Comparison of ENCODE assay signal across 13 cellular contexts in genomic region chr14:102185360-102185759, GRCh38. TPM values are rescaled to one million over a fixed set of nuclear protein-coding genes. Genes with fewer than 3 reads are reported as not detected.
DNase-seq lines count a peak whose midpoint lies in the region; ATAC-seq, FAIRE-seq and TF ChIP-seq lines count a peak whose summit lies in the region.
"Had no signal": no experiment of that assay in that cellular context is flagged by ENCODE, and none has a peak within 500 bp of the region (broad histone marks: within the 10 kb centered on the region; RNA-seq: fewer than 3 reads in every experiment).

No MANE protein-coding gene starts in this region.

- no peak for TF ChIP-seq EP300 in A549 (IDR thresholded peaks at IDR 0.05)

- H3K4me3 ChIP-seq in A549 (peak overlapping the region; percentile 13; the same call in 1 of the 3 replicates), HEK293 (ENCODE audit: low read depth, low read length) (no peak overlapping the region)
- H3K4me3 ChIP-seq: prostate gland had no signal

- H3K27ac ChIP-seq in A549 (peak overlapping the region; percentile 79 to 81), HEK293 (ENCODE audit: extremely low read depth, low read depth, low read length) (no peak overlapping the region)
- H3K27ac ChIP-seq: prostate gland had no signal

- DNase-seq in A549 (ENCODE audit: low read depth in 1 of 2, low spot score in 1 of 2) (peak; percentile 82 to 88), SW480 (ENCODE audit: low spot score) (peak; percentile 90), left colon (peak in 1 of 2 donors; percentile 15), NCI-H2081 treated with DMSO at 0.1 percent for 48 hours (lab: John Stamatoyannopoulos, UW) (no peak)
- DNase-seq: AML-193, GOT3, Right ventricle myocardium superior had no signal

- H3K36me3 ChIP-seq in HEK293 (ENCODE audit: control insufficient read depth in 2 of 2, insufficient read depth in 1 of 2, low read length in 2 of 2) = no peaks in the 10 kb centered on the region; a peak in 1 of 3 replicates
- H3K36me3 ChIP-seq: prostate gland had no signal

- 7% methylated on average over 8 of the region's 8 CpGs for WGBS in A549 (ENCODE audit: missing lambda C conversion rate)

- no peak for TF ChIP-seq CTCF in A549 (IDR thresholded peaks at IDR 0.05)
- no peak for TF ChIP-seq CTCF in HEK293 (tag by site-specific recombination; IDR thresholded peaks at IDR 0.05)

- POLR2A ChIA-PET in A549 (lab: Yijun Ruan, JAX) = no interaction called here
- POLR2A ChIA-PET in HEK293 (lab: Yijun Ruan, JAX) = no interaction called here

- CTCF ChIA-PET in A549 (lab: Yijun Ruan, JAX) = no interaction called here
- CTCF ChIA-PET in HEK293 (lab: Yijun Ruan, JAX) = interaction anchor here (1.3 kb wide), 1 partner anchor 27 kb away, joined by 3 read pairs; no protein-coding TSS in a partner anchor

- ATAC-seq in A549 (peak; percentile 83 to 95), left colon (peak; percentile 94), HG02938 (IDR thresholded peaks at IDR 0.05; ENCODE audit: unreplicated experiment) (no peak), HG02870 (IDR thresholded peaks at IDR 0.05; ENCODE audit: unreplicated experiment) (no peak), GM18907 (IDR thresholded peaks at IDR 0.05; ENCODE audit: unreplicated experiment) (no peak)

- FAIRE-seq in A549 (lab: Jason Lieb, UNC) = no peak
- FAIRE-seq: TTC549 had no signal

- peaks cover 61% of the 10 kb centered on the region for H3K4me1 ChIP-seq in A549
- peaks cover 37% of the 10 kb centered on the region for H3K4me1 ChIP-seq in HEK293 (ENCODE audit: control insufficient read depth, insufficient read depth, low read length)
- H3K4me1 ChIP-seq: prostate gland had no signal

- H3K4me2 ChIP-seq in A549 = peak overlapping the region; percentile 69

- H3K9me3 ChIP-seq in A549 = no peaks in the 10 kb centered on the region
- H3K9me3 ChIP-seq in HEK293 (ENCODE audit: control insufficient read depth, insufficient read depth, low read depth, low read length) = no peaks in the 10 kb centered on the region
- H3K9me3 ChIP-seq: prostate gland had no signal

- intact Hi-C loops in left colon (cut with DNase I, micrococcal nuclease) = no loop called here

- TF ChIP-seq RAD21 in A549 (conservative IDR thresholded peaks at IDR 0.05 in 1 of 2, IDR thresholded peaks at IDR 0.05 in 1 of 2) = peak; percentile 26 to 29; a peak in 2 of 5 replicates

- no peak for TF ChIP-seq POLR2A in A549 (IDR thresholded peaks at IDR 0.05; ENCODE audit: low read length)

TF ChIP-seq in A549, 52 proteins besides CTCF, POLR2A, EP300 and RAD21:
- no peak for TF ChIP-seq JUNB (IDR thresholded peaks at IDR 0.05)
- peak; percentile 37 to 54; a peak in 2 of 5 replicates for TF ChIP-seq JUN (IDR thresholded peaks at IDR 0.05)
- TF ChIP-seq EHMT2 (IDR thresholded peaks at IDR 0.05; ENCODE audit: low read depth) = no peak
- TF ChIP-seq GATA3 (IDR thresholded peaks at IDR 0.05; ENCODE audit: borderline replicate concordance) = peak; percentile 52; the same call in 1 of the 2 replicates
- peak; percentile 80 for TF ChIP-seq MAX (IDR thresholded peaks at IDR 0.05)
- TF ChIP-seq CEBPB (IDR thresholded peaks at IDR 0.05) = peak; percentile 57 to 75; a peak in 3 of 4 replicates
TF ChIP-seq in A549: peak in this region for 4.

TF ChIP-seq in HEK293, 187 proteins besides CTCF, POLR2A, EP300 and RAD21 (continues in another document):
- TF ChIP-seq ZNF221 (tag by site-specific recombination; IDR thresholded peaks at IDR 0.05; ENCODE audit: borderline replicate concordance) (no peak), ZNF416 (tag by site-specific recombination; IDR thresholded peaks at IDR 0.05) (no peak), ZNF292 (tag by site-specific recombination; IDR thresholded peaks at IDR 0.05; ENCODE audit: borderline replicate concordance, low read depth) (no peak), ZNF670 (tag by site-specific recombination; IDR thresholded peaks at IDR 0.05; ENCODE audit: low read depth) (no peak), WT1 (tag by site-specific recombination; IDR thresholded peaks at IDR 0.05) (no peak), ZNF112 (tag by site-specific recombination; IDR thresholded peaks at IDR 0.05) (no peak), GLIS1 (tag by site-specific recombination; IDR thresholded peaks at IDR 0.05) (no peak), ZSCAN30 (tag by site-specific recombination; IDR thresholded peaks at IDR 0.05) (no peak), ZNF155 (tag by site-specific recombination; IDR thresholded peaks at IDR 0.05) (no peak), ZNF324 (tag by site-specific recombination; IDR thresholded peaks at IDR 0.05) (no peak), BCL6B (tag by site-specific recombination; IDR thresholded peaks at IDR 0.05) (no peak), ZNF558 (tag by site-specific recombination; IDR thresholded peaks at IDR 0.05) (no peak), ZBTB17 (tag by site-specific recombination; IDR thresholded peaks at IDR 0.05) (0 out of 2 replicates have a peak, but pooled peaks have one; percentile 28), ZNF621 (tag by site-specific recombination; IDR thresholded peaks at IDR 0.05) (no peak), ZNF426 (tag by site-specific recombination; IDR thresholded peaks at IDR 0.05) (no peak), ZNF211 (tag by site-specific recombination; IDR thresholded peaks at IDR 0.05; ENCODE audit: low read depth) (no peak), ZNF645 (tag by site-specific recombination; IDR thresholded peaks at IDR 0.05) (no peak), ZNF449 (tag by site-specific recombination; IDR thresholded peaks at IDR 0.05) (no peak)

RNA-seq across cellular contexts. Expression of gene WDR20, which starts 45.7 kb away (rescaled TPM):
- 17.6 and 20.6 TPM in 2 replicates for polyA plus RNA-seq in A549 (2011; rRNA removed)
- 13.3 and 15.1 TPM in 2 replicates for polyA plus RNA-seq in A549 (2012; cell fraction: cytosol; rRNA removed)
- polyA plus RNA-seq in A549 (2012; cell fraction: nucleus; rRNA removed) = 14.8 and 18.4 TPM in 2 replicates
- polyA plus RNA-seq in A549 (2017; fragmentation: RNase III; extraction: RNeasy Plus Mini Kit Qiagen cat#74134 plus additional on column Dnase treatment) = 19.5 to 21.6 TPM (median 20.4 TPM) in 3 replicates
- polyA minus RNA-seq in A549 (2011; rRNA and poly(A)+ RNA removed) = 29.8 and 33.4 TPM in 2 replicates
- 10 to 100 TPM; 34.1 to 35.5 TPM for total RNA-seq in left colon

Comparison
In these comparisons a context has a peak if more than half of its experiments do, and no peak if none do; other contexts are left out.
1. ATAC-seq: peak in A549 (2 of 2) and left colon (single experiment); none in HG02938 (single experiment), HG02870 (single experiment) and GM18907 (single experiment).